11 cellular contexts compared by ENCODE assay signal in genomic region chr18:77821892-77822291, GRCh38.
"Had no signal": no experiment of that assay in that cellular context is flagged by ENCODE, and none has a peak within 500 bp of the region (broad histone marks: within the 10 kb centered on the region; RNA-seq: fewer than 3 reads in every experiment).

No MANE protein-coding gene starts in this region.

- H3K9ac ChIP-seq: GM23248 had no signal

- H3K4me2 ChIP-seq: GM23338 had no signal

- DNase-seq: GM23248, GOT3, H7, H9, HCEC 1CT, HFFc6 had no signal

- H3K27ac ChIP-seq: GM23248 had no signal

- H3K4me3 ChIP-seq: GM23248, GM23338, HAP-1 had no signal

- H3K36me3 ChIP-seq: HAP-1 had no signal

- ATAC-seq: GM23338, HCT116 had no signal

- FAIRE-seq: H1, H54 had no signal

- H3K9me3 ChIP-seq: HAP-1 had no signal

- H3K4me1 ChIP-seq: HAP-1 had no signal

- H2AFZ ChIP-seq: GM23248, GM23338 had no signal
